In genomic region chr5:177043114-177043513, GRCh38 we compare ENCODE assay signal across 34 cellular contexts.
"Had no signal": no experiment of that assay in that cellular context is flagged by ENCODE, and none has a peak within 500 bp of the region (broad histone marks: within the 10 kb centered on the region; RNA-seq: fewer than 3 reads in every experiment).

No MANE protein-coding gene starts in this region.

- H3K4me3 Mint-ChIP-seq: activated B cell treated with CpG ODN at 0.5 μM for 24 hours; activated CD4-positive, alpha-beta memory T cell treated with anti-CD3 and anti-CD28 coated beads for 36 hours; activated CD4-positive, alpha-beta T cell treated with anti-CD3 and anti-CD28 coated beads, Interleukin-2, amount 10 ng/mL, durations not matched to agents 24 days and 14 days; activated CD8-positive, alpha-beta T cell treated with anti-CD3 and anti-CD28 coated beads for 36 hours; activated naive CD4-positive, alpha-beta T cell treated with anti-CD3 and anti-CD28 coated beads for 36 hours; activated naive CD8-positive, alpha-beta T cell treated with anti-CD3 and anti-CD28 coated beads for 36 hours; activated T-cell treated with anti-CD3 and anti-CD28 coated beads, Interleukin-2, amount 50 U/mL, for 4 hours; activated T-cell treated with anti-CD3 and anti-CD28 coated beads, Interleukin-2, amount 50 U/mL, for 72 hours; activated T-helper 1 cell treated with anti-CD3 and anti-CD28 coated beads, Interleukin-12 subunit alpha, Interleukin-12 subunit beta, Interleukin-2, Interleukin-4 antibody, amounts not matched to agents 30 ng/mL and 10 ng/mL and 1 ng/mL, durations not matched to agents 14 hours and 24 hours and 36 hours; activated T-helper 17 cell treated with anti-CD3 and anti-CD28 coated beads, Interleukin-2, amount 50 U/mL, for 72 hours; T-cell; T-helper 2 cell treated with Interferon-gamma antibody and Interleukin-4, amounts not matched to agents 5 μg/mL and 100 μg/mL, for 36 hours had no signal

- DNase-seq: activated B cell treated with CpG ODN at 0.5 μM for 24 hours; activated CD4-positive, alpha-beta memory T cell treated with anti-CD3 and anti-CD28 coated beads for 36 hours; activated CD4-positive, alpha-beta T cell treated with anti-CD3 and anti-CD28 coated beads for 4 hours; activated CD4-positive, alpha-beta T cell treated with anti-CD3 and anti-CD28 coated beads, Interleukin-2, amount 10 ng/mL, durations not matched to agents 24 days and 14 days; activated CD4-positive, alpha-beta T cell treated with anti-CD3 and anti-CD28 coated beads, Interleukin-2, amount 50 U/mL, for 1 hour; activated CD4-positive, alpha-beta T cell treated with anti-CD3 and anti-CD28 coated beads, Interleukin-2, amount 50 U/mL, for 4 hours; activated CD4-positive, CD25-positive, alpha-beta regulatory T cell treated with anti-CD3 and anti-CD28 coated beads, Interleukin-2, amount 50 U/mL, for 72 hours; activated CD8-positive, alpha-beta memory T cell treated with anti-CD3 and anti-CD28 coated beads, Interleukin-2, amount 50 U/mL, for 4 hours; activated CD8-positive, alpha-beta T cell treated with anti-CD3 and anti-CD28 coated beads for 36 hours; activated effector memory CD4-positive, alpha-beta T cell treated with anti-CD3 and anti-CD28 coated beads, Interleukin-2, amount 50 U/mL, for 16 hours; activated gamma-delta T cell treated with Interleukin-2 at 50 U/mL for 16 hours; activated naive CD4-positive, alpha-beta T cell; activated naive CD4-positive, alpha-beta T cell treated with anti-CD3 and anti-CD28 coated beads for 36 hours; activated naive CD4-positive, alpha-beta T cell treated with anti-CD3 and anti-CD28 coated beads, Interleukin-2, amount 50 U/mL, for 16 hours; activated naive CD8-positive, alpha-beta T cell treated with anti-CD3 and anti-CD28 coated beads for 36 hours; activated T-cell treated with anti-CD3 and anti-CD28 coated beads for 4 hours; activated T-cell treated with anti-CD3 and anti-CD28 coated beads, Interleukin-2, amount 50 U/mL, for 1 hour; activated T-cell treated with anti-CD3 and anti-CD28 coated beads, Interleukin-2, amount 50 U/mL, for 4 hours; activated T-cell treated with anti-CD3 and anti-CD28 coated beads, Interleukin-2, amount 50 U/mL, for 72 hours; adrenal gland; amniotic stem cell; aorta; brain microvascular endothelial cell; central memory CD4-positive, alpha-beta T cell; T-cell; T-helper 2 cell; T-helper 9 cell had no signal

- H3K36me3 ChIP-seq: breast epithelium had no signal

- H3K4me1 Mint-ChIP-seq: activated B cell treated with CpG ODN at 0.5 μM for 24 hours; activated CD4-positive, alpha-beta T cell treated with anti-CD3 and anti-CD28 coated beads, Interleukin-2, amount 10 ng/mL, durations not matched to agents 24 days and 14 days; T-cell had no signal

- H3K27ac Mint-ChIP-seq: activated B cell treated with CpG ODN at 0.5 μM for 24 hours; activated CD4-positive, alpha-beta memory T cell treated with anti-CD3 and anti-CD28 coated beads for 36 hours; activated CD4-positive, alpha-beta T cell treated with anti-CD3 and anti-CD28 coated beads, Interleukin-2, amount 10 ng/mL, durations not matched to agents 24 days and 14 days; activated CD8-positive, alpha-beta T cell treated with anti-CD3 and anti-CD28 coated beads for 36 hours; activated naive CD4-positive, alpha-beta T cell treated with anti-CD3 and anti-CD28 coated beads for 36 hours; activated naive CD8-positive, alpha-beta T cell treated with anti-CD3 and anti-CD28 coated beads for 36 hours; activated T-cell treated with anti-CD3 and anti-CD28 coated beads, Interleukin-2, amount 50 U/mL, for 72 hours; activated T-helper 1 cell treated with anti-CD3 and anti-CD28 coated beads, Interleukin-12 subunit alpha, Interleukin-12 subunit beta, Interleukin-2, Interleukin-4 antibody, amounts not matched to agents 30 ng/mL and 10 ng/mL and 1 ng/mL, durations not matched to agents 14 hours and 24 hours and 36 hours; T-cell; T-helper 2 cell treated with Interferon-gamma antibody and Interleukin-4, amounts not matched to agents 5 μg/mL and 100 μg/mL, for 36 hours had no signal

- ATAC-seq: activated CD8-positive, alpha-beta T cell treated with anti-CD3 and anti-CD28 coated beads for 36 hours; activated naive CD4-positive, alpha-beta T cell treated with anti-CD3 and anti-CD28 coated beads, Interleukin-2, amount 50 U/mL, for 72 hours; activated T-cell treated with anti-CD3 and anti-CD28 coated beads, Interleukin-2, amount 50 U/mL, for 4 hours; activated T-cell treated with anti-CD3 and anti-CD28 coated beads, Interleukin-2, amount 50 U/mL, for 72 hours; activated T-helper 17 cell treated with anti-CD3 and anti-CD28 coated beads, Interleukin-2, amount 50 U/mL, for 72 hours; body of pancreas; T-cell had no signal

- H3K27ac ChIP-seq: adrenal gland, brain microvascular endothelial cell, breast epithelium, VCaP had no signal

- H3K9me3 ChIP-seq: adrenal gland, body of pancreas, breast epithelium had no signal

- H3K4me3 ChIP-seq: adrenal gland, body of pancreas, breast epithelium had no signal

- H3K4me1 ChIP-seq: breast epithelium had no signal

- H3K27me3 Mint-ChIP-seq: activated B cell treated with CpG ODN at 0.5 μM for 24 hours; activated CD4-positive, alpha-beta memory T cell treated with anti-CD3 and anti-CD28 coated beads for 36 hours; activated CD4-positive, alpha-beta T cell treated with anti-CD3 and anti-CD28 coated beads, Interleukin-2, amount 10 ng/mL, durations not matched to agents 24 days and 14 days; activated CD8-positive, alpha-beta T cell treated with anti-CD3 and anti-CD28 coated beads for 36 hours; activated naive CD8-positive, alpha-beta T cell treated with anti-CD3 and anti-CD28 coated beads for 36 hours; activated T-helper 17 cell treated with anti-CD3 and anti-CD28 coated beads, Interleukin-2, amount 50 U/mL, for 72 hours; T-cell had no signal

- H3K27me3 ChIP-seq: adrenal gland, body of pancreas, brain microvascular endothelial cell, breast epithelium had no signal

- H3K36me3 Mint-ChIP-seq: activated naive CD4-positive, alpha-beta T cell treated with anti-CD3 and anti-CD28 coated beads, Interleukin-2, amount 50 U/mL, for 72 hours had no signal
